Comparison of ENCODE assay signal across 22 cellular contexts in genomic region chr4:36609631-36610030, GRCh38.
DNase-seq lines count a peak whose midpoint lies in the region; ATAC-seq and TF ChIP-seq lines count a peak whose summit lies in the region.
"Had no signal": no experiment of that assay in that cellular context is flagged by ENCODE, and none has a peak within 500 bp of the region (broad histone marks: within the 10 kb centered on the region; RNA-seq: fewer than 3 reads in every experiment).

No MANE protein-coding gene starts in this region.

- H3K4me1 ChIP-seq in OCI-LY7 (ENCODE audit: insufficient read depth, low read length, poor library complexity, severe bottlenecking): no peaks in the 10 kb centered on the region
- H3K4me1 ChIP-seq: SJCRH30 had no signal

- ATAC-seq in GM18502 (IDR thresholded peaks at IDR 0.05; ENCODE audit: poor library complexity, unreplicated experiment): peak; percentile 83
- ATAC-seq in GM18868 (IDR thresholded peaks at IDR 0.05; ENCODE audit: unreplicated experiment): peak; percentile 91
- peak; percentile 43 for ATAC-seq in GM21723 (IDR thresholded peaks at IDR 0.05; ENCODE audit: unreplicated experiment)
- no peak for ATAC-seq in stimulated activated memory B cell treated with anti-CD40 and anti-IgM and Interleukin-4, amounts not matched to agents 10 μg/mL and 1 μg/mL and 100 μg/mL, for 72 hours
- ATAC-seq: HCT116, Panc1 had no signal

- POLR2A ChIA-PET in OCI-LY7 (lab: Charles Lee): no interaction called here

- H3K79me2 ChIP-seq in OCI-LY7 (ENCODE audit: insufficient read depth, low read depth, low read length): no peaks in the 10 kb centered on the region

- no peak for TF ChIP-seq CTCF in OCI-LY7 (conservative IDR thresholded peaks at IDR 0.05; ENCODE audit: low read length)

- H3K27ac ChIP-seq in OCI-LY7 (ENCODE audit: low read depth, low read length, poor library complexity, severe bottlenecking): no peak overlapping the region
- H3K27ac ChIP-seq: KMS-11, SJCRH30 had no signal

- H3K9me3 ChIP-seq in OCI-LY7 (ENCODE audit: low read length): no peaks in the 10 kb centered on the region
- H3K9me3 ChIP-seq: SJCRH30 had no signal

- H3K9me3 Mint-ChIP-seq in stimulated activated memory B cell treated with anti-CD40 and anti-IgM and Interleukin-4, amounts not matched to agents 10 μg/mL and 1 μg/mL and 100 μg/mL, for 72 hours: peaks cover 15% of the 10 kb centered on the region

- no peaks in the 10 kb centered on the region for H3K9me2 ChIP-seq in OCI-LY7 (ENCODE audit: insufficient read depth, low read length)

- BruUV-seq in OCI-LY7 (replicated peaks; lab: Mats Ljungman, UMichigan): no TSS peak

- H3K27me3 Mint-ChIP-seq in stimulated activated memory B cell treated with anti-CD40 and anti-IgM and Interleukin-4, amounts not matched to agents 10 μg/mL and 1 μg/mL and 100 μg/mL, for 72 hours: no peaks in the 10 kb centered on the region
- H3K27me3 Mint-ChIP-seq: CD4-positive, CD25-positive, alpha-beta regulatory T cell had no signal

- no peaks in the 10 kb centered on the region for H4K20me1 ChIP-seq in OCI-LY7 (ENCODE audit: insufficient read depth, low read length)

- H3K36me3 ChIP-seq in OCI-LY7 (ENCODE audit: insufficient read depth, low read length): no peaks in the 10 kb centered on the region
- H3K36me3 ChIP-seq: SJCRH30 had no signal

- H3K36me3 Mint-ChIP-seq in stimulated activated memory B cell treated with anti-CD40 and anti-IgM and Interleukin-4, amounts not matched to agents 10 μg/mL and 1 μg/mL and 100 μg/mL, for 72 hours: no peaks in the 10 kb centered on the region
- H3K36me3 Mint-ChIP-seq: CD4-positive, CD25-positive, alpha-beta regulatory T cell had no signal

- no peaks in the 10 kb centered on the region for H3K4me1 Mint-ChIP-seq in stimulated activated memory B cell treated with anti-CD40 and anti-IgM and Interleukin-4, amounts not matched to agents 10 μg/mL and 1 μg/mL and 100 μg/mL, for 72 hours
- H3K4me1 Mint-ChIP-seq: CD4-positive, CD25-positive, alpha-beta regulatory T cell had no signal

- DNase-seq in NCI-H446 treated with DMSO at 0.1 percent for 48 hours (lab: John Stamatoyannopoulos, UW): peak; percentile 50
- DNase-seq in OCI-LY7 (ENCODE audit: low spot score): no peak
- DNase-seq in activated CD8-positive, alpha-beta memory T cell treated with anti-CD3 and anti-CD28 coated beads for 24 hours: no peak
- DNase-seq: CD4-positive, CD25-positive, alpha-beta regulatory T cell; DMS79 treated with DMSO at 0.1 percent for 48 hours; IMR-90; NCI-H1092 treated with DMSO at 0.1 percent for 48 hours; NCI-H1436 treated with DMSO at 0.1 percent for 48 hours; NCI-H2029; NCI-H2227 treated with DMSO at 0.1 percent for 48 hours; NCI-H524; NCI-H774; NK-92 treated with Interleukin-12 subunit alpha and Interleukin-12 subunit beta, amount 100 ng/mL, for 24 hours; SJCRH30; T-helper 1 cell had no signal

- intact Hi-C loops in OCI-LY7 (cut with micrococcal nuclease; ENCODE audit: unreplicated experiment): no loop called here

- CTCF ChIA-PET in OCI-LY7 (lab: Charles Lee; ENCODE audit: unreplicated experiment): no interaction called here

- no peak overlapping the region for H3K4me2 ChIP-seq in OCI-LY7 (ENCODE audit: low read length)
- H3K4me2 ChIP-seq: KMS-11 had no signal

- no peak overlapping the region for H3K27ac Mint-ChIP-seq in stimulated activated memory B cell treated with anti-CD40 and anti-IgM and Interleukin-4, amounts not matched to agents 10 μg/mL and 1 μg/mL and 100 μg/mL, for 72 hours
- H3K27ac Mint-ChIP-seq: CD4-positive, CD25-positive, alpha-beta regulatory T cell had no signal

- no peak overlapping the region for H3K4me3 ChIP-seq in OCI-LY7 (ENCODE audit: low read depth, low read length, poor library complexity, severe bottlenecking)
- H3K4me3 ChIP-seq: SJCRH30 had no signal

- no peak overlapping the region for H3K4me3 Mint-ChIP-seq in stimulated activated memory B cell treated with anti-CD40 and anti-IgM and Interleukin-4, amounts not matched to agents 10 μg/mL and 1 μg/mL and 100 μg/mL, for 72 hours
- H3K4me3 Mint-ChIP-seq: CD4-positive, CD25-positive, alpha-beta regulatory T cell had no signal

- H2AFZ ChIP-seq in OCI-LY7 (ENCODE audit: low read length): no peak overlapping the region
